25 cellular contexts compared by ENCODE assay signal in genomic region chrX:127762663-127763062, GRCh38.
"Had no signal": no experiment of that assay in that cellular context is flagged by ENCODE, and none has a peak within 500 bp of the region (broad histone marks: within the 10 kb centered on the region; RNA-seq: fewer than 3 reads in every experiment).

No MANE protein-coding gene starts in this region.

- H3K27me3 ChIP-seq: colonic mucosa, esophagus muscularis mucosa, esophagus squamous epithelium, foreskin keratinocyte, gastrocnemius medialis, gastroesophageal sphincter, heart left ventricle, heart right ventricle had no signal

- H3K9me3 ChIP-seq: colonic mucosa, esophagus muscularis mucosa, esophagus squamous epithelium, gastrocnemius medialis, gastroesophageal sphincter, heart left ventricle, heart right ventricle had no signal

- H3K27ac ChIP-seq: colonic mucosa, coronary artery, dorsolateral prefrontal cortex, epithelial cell of prostate, esophagus muscularis mucosa, esophagus squamous epithelium, foreskin keratinocyte, gastrocnemius medialis, gastroesophageal sphincter, heart left ventricle, heart right ventricle had no signal

- H3K36me3 ChIP-seq: colonic mucosa, esophagus muscularis mucosa, esophagus squamous epithelium, gastrocnemius medialis, gastroesophageal sphincter, heart left ventricle, heart right ventricle had no signal

- H3K4me1 ChIP-seq: colonic mucosa, esophagus muscularis mucosa, esophagus squamous epithelium, foreskin keratinocyte, gastrocnemius medialis, gastroesophageal sphincter, heart left ventricle, heart right ventricle had no signal

- ATAC-seq: effector memory CD8-positive, alpha-beta T cell; esophagus mucosa; foreskin keratinocyte; gastrocnemius medialis; gastroesophageal sphincter; heart left ventricle; heart right ventricle had no signal

- FAIRE-seq: endometrium had no signal

- H3K4me3 ChIP-seq: colonic mucosa, coronary artery, dorsolateral prefrontal cortex, esophagus muscularis mucosa, esophagus squamous epithelium, gastrocnemius medialis, gastroesophageal sphincter, heart left ventricle, heart right ventricle had no signal

- DNase-seq: colonic mucosa; cortex of kidney; dermis blood vessel endothelial cell; dorsolateral prefrontal cortex; effector CD4-positive, alpha-beta T cell; effector CD8-positive, alpha-beta T cell; effector memory CD4-positive, alpha-beta T cell; effector memory CD8-positive, alpha-beta T cell; endodermal cell; erythroblast; esophagus squamous epithelium; foreskin fibroblast; foreskin keratinocyte; foreskin melanocyte; gastrocnemius medialis; glutamatergic neuron; head of caudate nucleus; heart left ventricle; heart right ventricle had no signal
